10 cellular contexts compared by ENCODE assay signal in the genomic region with DNA sequence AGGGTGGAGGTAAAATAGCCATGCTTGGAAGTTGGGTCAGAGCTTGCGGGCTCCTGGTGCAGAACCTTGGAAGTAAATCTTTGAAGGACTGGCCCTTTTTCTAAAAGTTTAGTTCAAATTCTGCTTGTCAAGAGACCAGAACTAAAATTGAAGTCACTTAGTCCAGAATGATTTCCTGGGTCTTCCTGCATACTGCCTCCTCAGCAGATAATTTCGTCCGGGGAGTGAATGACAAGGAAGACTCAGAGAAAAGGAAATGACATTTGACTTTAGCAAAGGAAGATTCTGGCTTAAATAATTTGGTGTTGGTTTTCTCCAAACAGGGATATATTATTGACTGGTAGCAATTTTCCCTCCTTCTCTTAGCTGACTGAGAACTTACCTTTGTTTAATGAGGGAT. TPM values are rescaled to one million over a fixed set of nuclear protein-coding genes. Genes with fewer than 3 reads are reported as not detected.
DNase-seq lines count a peak whose midpoint lies in the region; ATAC-seq and TF ChIP-seq lines count a peak whose summit lies in the region.
"Had no signal": no experiment of that assay in that cellular context is flagged by ENCODE, and none has a peak within 500 bp of the region (broad histone marks: within the 10 kb centered on the region; RNA-seq: fewer than 3 reads in every experiment).

No MANE protein-coding gene starts in this region.

- H3K4me3 ChIP-seq in DOHH2 (ENCODE audit: low read length), result peak overlapping the region; percentile 86
- H3K4me3 ChIP-seq in Peyer's patch, result peak overlapping the region in 3 of 4 donors; percentile 85 to 96 (median 91)
- H3K4me3 ChIP-seq in epithelial cell of proximal tubule (ENCODE audit: low read depth, low read length), result peak overlapping the region; percentile 79
- H3K4me3 ChIP-seq in ovary, result peak overlapping the region; percentile 77

- DNase-seq in Peyer's patch (no peak), epithelial cell of proximal tubule (ENCODE audit: low read depth) (no peak), ovary (no peak), DMS153 treated with DMSO at 0.1 percent for 48 hours (lab: John Stamatoyannopoulos, UW; ENCODE audit: unreplicated experiment) (no peak), cerebellum (ENCODE audit: low spot score) (no peak)
- DNase-seq: NCI-H146; stimulated activated CD4-positive, alpha-beta T cell treated with anti-CD3 and anti-CD28 coated beads, Interleukin-12 subunit alpha, Interleukin-12 subunit beta, amount 100 ng/mL, for 4 hours had no signal

- intact Hi-C loops in ovary (cut with DNase I), result no loop called here

- no peaks in the 10 kb centered on the region for H3K9me2 ChIP-seq in DOHH2 (replicated peaks; ENCODE audit: control insufficient read depth, low read length)

- H3K27ac ChIP-seq in DOHH2 (ENCODE audit: low read depth, low read length) (no peak overlapping the region), Peyer's patch (peak overlapping the region; percentile 50 to 96 (median 94)), ovary (no peak overlapping the region)

- H3K36me3 ChIP-seq in DOHH2 (ENCODE audit: control insufficient read depth, low read length), result peaks cover 36% of the 10 kb centered on the region
- H3K36me3 ChIP-seq in Peyer's patch, result peaks cover 0 to 6% (median 0%) of the 10 kb centered on the region in 3 donors
- H3K36me3 ChIP-seq in ovary, result no peaks in the 10 kb centered on the region

- no peak for ATAC-seq in GM21390 (IDR thresholded peaks at IDR 0.05; ENCODE audit: unreplicated experiment)
- no peak for ATAC-seq in HG02938 (IDR thresholded peaks at IDR 0.05; ENCODE audit: unreplicated experiment)

- no peaks in the 10 kb centered on the region for H3K9me3 ChIP-seq in DOHH2 (ENCODE audit: control insufficient read depth, insufficient read depth, low read length)
- no peaks in the 10 kb centered on the region for H3K9me3 ChIP-seq in Peyer's patch
- no peaks in the 10 kb centered on the region for H3K9me3 ChIP-seq in ovary

- no peaks in the 10 kb centered on the region for H3K27me3 ChIP-seq in DOHH2 (ENCODE audit: control insufficient read depth, low read length)
- no peaks in the 10 kb centered on the region for H3K27me3 ChIP-seq in Peyer's patch
- no peaks in the 10 kb centered on the region for H3K27me3 ChIP-seq in ovary

- peaks cover 16% of the 10 kb centered on the region for H4K20me1 ChIP-seq in DOHH2 (ENCODE audit: control insufficient read depth, insufficient read depth, low read depth, low read length)

- no peak for TF ChIP-seq POLR2A in Peyer's patch (IDR thresholded peaks at IDR 0.05)
- no peak for TF ChIP-seq POLR2A in ovary (IDR thresholded peaks at IDR 0.05)

- H3K4me2 ChIP-seq in DOHH2 (ENCODE audit: low read length), result peak overlapping the region; percentile 94

- no peak for TF ChIP-seq EP300 in ovary (IDR thresholded peaks at IDR 0.05)

- H3K79me2 ChIP-seq in DOHH2 (ENCODE audit: control insufficient read depth, low read length), result peaks cover 62% of the 10 kb centered on the region

- H3K4me1 ChIP-seq in DOHH2 (ENCODE audit: control insufficient read depth, low read length) (peaks cover 15% of the 10 kb centered on the region), Peyer's patch (peaks cover 0 to 31% (median 3%) of the 10 kb centered on the region in 4 donors), ovary (ENCODE audit: insufficient read depth) (peaks cover 8% of the 10 kb centered on the region)

- H3F3A ChIP-seq in DOHH2 (ENCODE audit: control insufficient read depth, insufficient read depth), result no peaks in the 10 kb centered on the region

- TF ChIP-seq CTCF in DOHH2 (IDR thresholded peaks at IDR 0.05; ENCODE audit: low read depth, low read length, poor library complexity, severe bottlenecking), result no peak
- TF ChIP-seq CTCF in Peyer's patch (IDR thresholded peaks at IDR 0.05), result no peak
- no peak for TF ChIP-seq CTCF in epithelial cell of proximal tubule (conservative IDR thresholded peaks at IDR 0.05; ENCODE audit: low read depth, low read length)
- TF ChIP-seq CTCF in ovary (IDR thresholded peaks at IDR 0.05), result no peak

- 65 to 76% (median 75%) methylated on average over 3 of the region's 3 CpGs for whole genome bisulfite sequencing in ovary, 3 donors

RNA-seq across cellular contexts. Expression of a gene that starts 1.2 kb away (rescaled TPM):
- total RNA-seq in Peyer's patch (10 to 100 TPM; 28.9 to 59.5 (median 45.5) TPM), epithelial cell of proximal tubule (25.7 and 29.4 TPM in 2 replicates), ovary (10 to 100 TPM; 16.2 to 51.0 (median 37.2) TPM), cerebellum (21.9 TPM)
- 10 to 100 TPM; 25.4 to 50.0 TPM for polyA plus RNA-seq in ovary

RNA-seq across cellular contexts. Expression of a gene that starts 58.7 kb away (rescaled TPM):
- total RNA-seq in Peyer's patch (10 to 100 TPM in 3 of 4 donors, 1 to 10 TPM in 1; 8.0 to 56.1 (median 10.5) TPM), epithelial cell of proximal tubule (not detected in 2 replicates), ovary (10 to 100 TPM in 1 of 7 donors, 1 to 10 TPM in 6; 1.7 to 11.4 (median 3.3) TPM), cerebellum (2.6 TPM)
- polyA plus RNA-seq in ovary, result 1 to 10 TPM; 3.4 to 8.9 TPM

Comparison
In these comparisons a context has a peak if more than half of its experiments do, and no peak if none do; other contexts are left out.
1. H3K27ac ChIP-seq: peak in Peyer's patch (4 of 4); none in DOHH2 (single experiment) and ovary (0 of 2).
2. Peak in every context shown above with its lines, with median percentiles within 50 percentile points of each other: H3K4me3 ChIP-seq.